In the genomic region with DNA sequence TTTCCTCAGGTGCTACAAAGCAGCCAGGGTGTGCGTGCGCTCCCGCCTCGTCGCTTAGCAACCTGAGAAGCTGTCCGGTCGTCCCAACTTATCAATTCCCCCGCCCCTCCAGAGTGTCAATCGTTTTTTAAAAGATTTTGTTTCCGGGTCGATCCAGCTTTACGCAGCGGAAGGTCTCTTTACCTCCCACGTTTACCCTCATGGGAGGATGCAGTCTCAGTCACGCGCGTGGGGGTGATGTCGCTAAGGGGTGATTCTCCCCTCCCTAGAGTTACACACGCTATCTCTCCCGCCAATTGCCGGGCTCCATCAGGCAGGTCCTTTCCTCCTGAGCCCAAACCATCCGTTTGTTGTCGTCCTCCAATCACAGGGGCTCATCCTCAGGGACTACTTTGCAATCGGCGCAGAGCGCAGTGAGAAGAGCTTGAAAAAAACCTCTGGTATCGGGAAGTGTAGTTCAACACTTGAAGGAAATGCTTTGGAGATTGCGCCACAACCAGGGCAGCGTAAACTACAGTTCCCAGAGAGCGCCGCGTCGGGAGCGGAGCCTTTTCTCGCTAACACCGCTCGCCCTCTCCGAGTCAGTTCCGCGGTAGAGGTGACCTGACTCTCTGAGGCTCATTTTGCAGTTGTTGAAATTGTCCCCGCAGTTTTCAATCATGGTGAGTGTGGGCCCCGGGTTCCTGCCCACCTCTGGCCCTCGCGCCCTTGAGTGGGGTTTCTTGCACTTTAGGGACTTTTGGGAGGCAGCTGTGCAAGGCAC, we compare ENCODE assay signal across 1 cellular context.
TF ChIP-seq lines count a peak whose summit lies in the region.

Gene MDH1 (plus strand): TSS at position 579 of the 763 bp plus-strand sequence. CDS start 81 bp downstream, at position 660.
Gene WDPCP (minus strand): TSS at position 93 of the 763 bp plus-strand sequence. CDS start 206 bp downstream, outside the sequence.

TF ChIP-seq in K562, 482 proteins besides CTCF, POLR2A, EP300 and RAD21 (continued from another document and continues in another):
- TF ChIP-seq UBTF (IDR thresholded peaks at IDR 0.05; ENCODE audit: borderline replicate concordance in 1 of 2, low read depth in 2 of 2, low read length in 2 of 2), result no peak; a peak in 1 of 4 replicates
- no peak for TF ChIP-seq TBL1XR1 (IDR thresholded peaks at IDR 0.05; ENCODE audit: low read length in 2 of 2)
- TF ChIP-seq KLF6 (CRISPR knock-in tag; IDR thresholded peaks at IDR 0.05; ENCODE audit: borderline replicate concordance), result no peak
- peak; percentile 47 for TF ChIP-seq ETV1 (tag; conservative IDR thresholded peaks at IDR 0.05; ENCODE audit: low read depth)
- no peak for TF ChIP-seq SMC3 (conservative IDR thresholded peaks at IDR 0.05; ENCODE audit: insufficient read depth, low read depth, low read length)
- TF ChIP-seq THAP12 (CRISPR knock-in tag; IDR thresholded peaks at IDR 0.05), result no peak
- no peak for TF ChIP-seq ZNF146 (CRISPR knock-in tag; IDR thresholded peaks at IDR 0.05; ENCODE audit: unreplicated experiment)
- TF ChIP-seq ARNT (IDR thresholded peaks at IDR 0.05), result peak in 1 of 2 experiments; percentile 88; a peak in 2 of 4 replicates
- TF ChIP-seq, protein P1, sequence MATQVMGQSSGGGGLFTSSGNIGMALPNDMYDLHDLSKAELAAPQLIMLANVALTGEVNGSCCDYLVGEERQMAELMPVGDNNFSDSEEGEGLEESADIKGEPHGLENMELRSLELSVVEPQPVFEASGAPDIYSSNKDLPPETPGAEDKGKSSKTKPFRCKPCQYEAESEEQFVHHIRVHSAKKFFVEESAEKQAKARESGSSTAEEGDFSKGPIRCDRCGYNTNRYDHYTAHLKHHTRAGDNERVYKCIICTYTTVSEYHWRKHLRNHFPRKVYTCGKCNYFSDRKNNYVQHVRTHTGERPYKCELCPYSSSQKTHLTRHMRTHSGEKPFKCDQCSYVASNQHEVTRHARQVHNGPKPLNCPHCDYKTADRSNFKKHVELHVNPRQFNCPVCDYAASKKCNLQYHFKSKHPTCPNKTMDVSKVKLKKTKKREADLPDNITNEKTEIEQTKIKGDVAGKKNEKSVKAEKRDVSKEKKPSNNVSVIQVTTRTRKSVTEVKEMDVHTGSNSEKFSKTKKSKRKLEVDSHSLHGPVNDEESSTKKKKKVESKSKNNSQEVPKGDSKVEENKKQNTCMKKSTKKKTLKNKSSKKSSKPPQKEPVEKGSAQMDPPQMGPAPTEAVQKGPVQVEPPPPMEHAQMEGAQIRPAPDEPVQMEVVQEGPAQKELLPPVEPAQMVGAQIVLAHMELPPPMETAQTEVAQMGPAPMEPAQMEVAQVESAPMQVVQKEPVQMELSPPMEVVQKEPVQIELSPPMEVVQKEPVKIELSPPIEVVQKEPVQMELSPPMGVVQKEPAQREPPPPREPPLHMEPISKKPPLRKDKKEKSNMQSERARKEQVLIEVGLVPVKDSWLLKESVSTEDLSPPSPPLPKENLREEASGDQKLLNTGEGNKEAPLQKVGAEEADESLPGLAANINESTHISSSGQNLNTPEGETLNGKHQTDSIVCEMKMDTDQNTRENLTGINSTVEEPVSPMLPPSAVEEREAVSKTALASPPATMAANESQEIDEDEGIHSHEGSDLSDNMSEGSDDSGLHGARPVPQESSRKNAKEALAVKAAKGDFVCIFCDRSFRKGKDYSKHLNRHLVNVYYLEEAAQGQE (CRISPR knock-in tag; IDR thresholded peaks at IDR 0.05; ENCODE audit: low read depth), result no peak
- TF ChIP-seq EZH2 (IDR thresholded peaks at IDR 0.05; ENCODE audit: borderline replicate concordance, low read depth, low read length), result no peak
- TF ChIP-seq HOMEZ (CRISPR knock-in tag; IDR thresholded peaks at IDR 0.05), result no peak
- TF ChIP-seq ZBTB7A (IDR thresholded peaks at IDR 0.05; ENCODE audit: borderline replicate concordance, control insufficient read depth, low read depth, low read length), result no peak
- TF ChIP-seq ASH1L (IDR thresholded peaks at IDR 0.05; ENCODE audit: borderline replicate concordance, low read depth, partially characterized antibody), result peak; percentile 77
- TF ChIP-seq TAF7 (tag; IDR thresholded peaks at IDR 0.05), result peak; percentile 84
- no peak for TF ChIP-seq ZNF57 (CRISPR knock-in tag; IDR thresholded peaks at IDR 0.05)
- TF ChIP-seq SIN3A (IDR thresholded peaks at IDR 0.05; ENCODE audit: borderline replicate concordance in 2 of 2, control insufficient read depth in 1 of 2, low read depth in 2 of 2, low read length in 2 of 2), result peak; percentile 58 to 69; a peak in 2 of 4 replicates
- no peak for TF ChIP-seq IRF2 (CRISPR knock-in tag; IDR thresholded peaks at IDR 0.05)
- TF ChIP-seq FOXP1 (CRISPR knock-in tag; IDR thresholded peaks at IDR 0.05), result no peak; the same call in 1 of the 2 replicates
- TF ChIP-seq, protein P2, sequence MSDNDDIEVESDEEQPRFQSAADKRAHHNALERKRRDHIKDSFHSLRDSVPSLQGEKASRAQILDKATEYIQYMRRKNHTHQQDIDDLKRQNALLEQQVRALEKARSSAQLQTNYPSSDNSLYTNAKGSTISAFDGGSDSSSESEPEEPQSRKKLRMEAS (CRISPR knock-in tag; IDR thresholded peaks at IDR 0.05), result peak; percentile 42
- no peak for TF ChIP-seq CCNT2 (IDR thresholded peaks at IDR 0.05; ENCODE audit: borderline replicate concordance, extremely low read depth, insufficient read length, low read depth, low read length)
- no peak for TF ChIP-seq CBFA2T2 (conservative IDR thresholded peaks at IDR 0.05)
- peak; percentile 92 for TF ChIP-seq ZNF584 (CRISPR knock-in tag; IDR thresholded peaks at IDR 0.05; ENCODE audit: low read depth)
- TF ChIP-seq, protein P3, sequence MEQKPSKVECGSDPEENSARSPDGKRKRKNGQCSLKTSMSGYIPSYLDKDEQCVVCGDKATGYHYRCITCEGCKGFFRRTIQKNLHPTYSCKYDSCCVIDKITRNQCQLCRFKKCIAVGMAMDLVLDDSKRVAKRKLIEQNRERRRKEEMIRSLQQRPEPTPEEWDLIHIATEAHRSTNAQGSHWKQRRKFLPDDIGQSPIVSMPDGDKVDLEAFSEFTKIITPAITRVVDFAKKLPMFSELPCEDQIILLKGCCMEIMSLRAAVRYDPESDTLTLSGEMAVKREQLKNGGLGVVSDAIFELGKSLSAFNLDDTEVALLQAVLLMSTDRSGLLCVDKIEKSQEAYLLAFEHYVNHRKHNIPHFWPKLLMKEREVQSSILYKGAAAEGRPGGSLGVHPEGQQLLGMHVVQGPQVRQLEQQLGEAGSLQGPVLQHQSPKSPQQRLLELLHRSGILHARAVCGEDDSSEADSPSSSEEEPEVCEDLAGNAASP (IDR thresholded peaks at IDR 0.05), result no peak
- TF ChIP-seq XRCC3 (IDR thresholded peaks at IDR 0.05), result no peak
- TF ChIP-seq, protein P4, sequence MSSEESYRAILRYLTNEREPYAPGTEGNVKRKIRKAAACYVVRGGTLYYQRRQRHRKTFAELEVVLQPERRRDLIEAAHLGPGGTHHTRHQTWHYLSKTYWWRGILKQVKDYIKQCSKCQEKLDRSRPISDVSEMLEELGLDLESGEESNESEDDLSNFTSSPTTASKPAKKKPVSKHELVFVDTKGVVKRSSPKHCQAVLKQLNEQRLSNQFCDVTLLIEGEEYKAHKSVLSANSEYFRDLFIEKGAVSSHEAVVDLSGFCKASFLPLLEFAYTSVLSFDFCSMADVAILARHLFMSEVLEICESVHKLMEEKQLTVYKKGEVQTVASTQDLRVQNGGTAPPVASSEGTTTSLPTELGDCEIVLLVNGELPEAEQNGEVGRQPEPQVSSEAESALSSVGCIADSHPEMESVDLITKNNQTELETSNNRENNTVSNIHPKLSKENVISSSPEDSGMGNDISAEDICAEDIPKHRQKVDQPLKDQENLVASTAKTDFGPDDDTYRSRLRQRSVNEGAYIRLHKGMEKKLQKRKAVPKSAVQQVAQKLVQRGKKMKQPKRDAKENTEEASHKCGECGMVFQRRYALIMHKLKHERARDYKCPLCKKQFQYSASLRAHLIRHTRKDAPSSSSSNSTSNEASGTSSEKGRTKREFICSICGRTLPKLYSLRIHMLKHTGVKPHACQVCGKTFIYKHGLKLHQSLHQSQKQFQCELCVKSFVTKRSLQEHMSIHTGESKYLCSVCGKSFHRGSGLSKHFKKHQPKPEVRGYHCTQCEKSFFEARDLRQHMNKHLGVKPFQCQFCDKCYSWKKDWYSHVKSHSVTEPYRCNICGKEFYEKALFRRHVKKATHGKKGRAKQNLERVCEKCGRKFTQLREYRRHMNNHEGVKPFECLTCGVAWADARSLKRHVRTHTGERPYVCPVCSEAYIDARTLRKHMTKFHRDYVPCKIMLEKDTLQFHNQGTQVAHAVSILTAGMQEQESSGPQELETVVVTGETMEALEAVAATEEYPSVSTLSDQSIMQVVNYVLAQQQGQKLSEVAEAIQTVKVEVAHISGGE (CRISPR knock-in tag; IDR thresholded peaks at IDR 0.05), result peak; percentile 90 to 98 (median 96); a peak in 5 of 6 replicates
- TF ChIP-seq E2F3 (CRISPR knock-in tag; IDR thresholded peaks at IDR 0.05), result peak; percentile 55; the same call in 1 of the 2 replicates
- no peak for TF ChIP-seq NFIX (CRISPR knock-in tag; IDR thresholded peaks at IDR 0.05; ENCODE audit: low read depth)
- TF ChIP-seq, protein P5, sequence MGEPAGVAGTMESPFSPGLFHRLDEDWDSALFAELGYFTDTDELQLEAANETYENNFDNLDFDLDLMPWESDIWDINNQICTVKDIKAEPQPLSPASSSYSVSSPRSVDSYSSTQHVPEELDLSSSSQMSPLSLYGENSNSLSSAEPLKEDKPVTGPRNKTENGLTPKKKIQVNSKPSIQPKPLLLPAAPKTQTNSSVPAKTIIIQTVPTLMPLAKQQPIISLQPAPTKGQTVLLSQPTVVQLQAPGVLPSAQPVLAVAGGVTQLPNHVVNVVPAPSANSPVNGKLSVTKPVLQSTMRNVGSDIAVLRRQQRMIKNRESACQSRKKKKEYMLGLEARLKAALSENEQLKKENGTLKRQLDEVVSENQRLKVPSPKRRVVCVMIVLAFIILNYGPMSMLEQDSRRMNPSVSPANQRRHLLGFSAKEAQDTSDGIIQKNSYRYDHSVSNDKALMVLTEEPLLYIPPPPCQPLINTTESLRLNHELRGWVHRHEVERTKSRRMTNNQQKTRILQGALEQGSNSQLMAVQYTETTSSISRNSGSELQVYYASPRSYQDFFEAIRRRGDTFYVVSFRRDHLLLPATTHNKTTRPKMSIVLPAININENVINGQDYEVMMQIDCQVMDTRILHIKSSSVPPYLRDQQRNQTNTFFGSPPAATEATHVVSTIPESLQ (CRISPR knock-in tag; IDR thresholded peaks at IDR 0.05), result no peak; the same call in 1 of the 2 replicates
- TF ChIP-seq, protein P6, sequence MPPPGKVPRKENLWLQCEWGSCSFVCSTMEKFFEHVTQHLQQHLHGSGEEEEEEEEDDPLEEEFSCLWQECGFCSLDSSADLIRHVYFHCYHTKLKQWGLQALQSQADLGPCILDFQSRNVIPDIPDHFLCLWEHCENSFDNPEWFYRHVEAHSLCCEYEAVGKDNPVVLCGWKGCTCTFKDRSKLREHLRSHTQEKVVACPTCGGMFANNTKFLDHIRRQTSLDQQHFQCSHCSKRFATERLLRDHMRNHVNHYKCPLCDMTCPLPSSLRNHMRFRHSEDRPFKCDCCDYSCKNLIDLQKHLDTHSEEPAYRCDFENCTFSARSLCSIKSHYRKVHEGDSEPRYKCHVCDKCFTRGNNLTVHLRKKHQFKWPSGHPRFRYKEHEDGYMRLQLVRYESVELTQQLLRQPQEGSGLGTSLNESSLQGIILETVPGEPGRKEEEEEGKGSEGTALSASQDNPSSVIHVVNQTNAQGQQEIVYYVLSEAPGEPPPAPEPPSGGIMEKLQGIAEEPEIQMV (tag; conservative IDR thresholded peaks at IDR 0.05; ENCODE audit: low read depth), result no peak
- TF ChIP-seq ZNF197 (CRISPR knock-in tag; IDR thresholded peaks at IDR 0.05; ENCODE audit: low read depth), result peak; percentile 94
- no peak for TF ChIP-seq PHB2 (IDR thresholded peaks at IDR 0.05; ENCODE audit: low read depth)
- no peak for TF ChIP-seq ZZZ3 (IDR thresholded peaks at IDR 0.05)
- peak; percentile 89 for TF ChIP-seq TAF1 (IDR thresholded peaks at IDR 0.05; ENCODE audit: control insufficient read depth, extremely low read depth, insufficient read depth, low read length, severe bottlenecking)
- TF ChIP-seq ZNF507 (tag; conservative IDR thresholded peaks at IDR 0.05), result no peak
- no peak for TF ChIP-seq ZNF764 (CRISPR knock-in tag; IDR thresholded peaks at IDR 0.05; ENCODE audit: low read depth)
